ENCODE assay signal across 1 cellular context in the genomic region with DNA sequence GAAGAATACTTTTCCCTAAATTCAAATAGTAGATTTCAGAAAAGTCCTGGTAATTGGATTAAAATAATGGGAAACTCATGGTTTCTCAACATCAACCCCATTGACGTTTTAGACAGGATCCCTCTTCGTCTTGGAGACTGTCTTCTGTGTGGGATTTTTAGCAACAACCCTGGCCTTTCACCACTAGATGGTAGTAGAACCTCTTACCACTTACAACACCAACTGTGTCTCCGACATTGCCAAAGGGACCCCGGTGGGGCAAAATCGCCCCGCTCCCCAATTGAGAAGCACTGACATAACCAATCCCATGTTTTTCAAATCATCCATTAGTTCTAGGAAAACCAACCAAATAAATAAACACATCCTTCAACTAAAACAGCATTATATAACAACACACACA.
TF ChIP-seq lines count a peak whose summit lies in the region.

No MANE protein-coding gene starts in this region.

TF ChIP-seq in H1, 55 proteins besides CTCF, POLR2A, EP300 and RAD21 (continued from another document):
- no peak for TF ChIP-seq CHD7 (IDR thresholded peaks at IDR 0.05; ENCODE audit: insufficient replicate concordance, low read length)
- TF ChIP-seq BACH1 (IDR thresholded peaks at IDR 0.05; ENCODE audit: low read length), result no peak
- TF ChIP-seq JUND (IDR thresholded peaks at IDR 0.05; ENCODE audit: low read length), result no peak
- no peak for TF ChIP-seq ATF3 (IDR thresholded peaks at IDR 0.05; ENCODE audit: insufficient read depth, low read depth, low read length)
- no peak for TF ChIP-seq KDM5A (IDR thresholded peaks at IDR 0.05; ENCODE audit: low read length)
- TF ChIP-seq KDM1A (IDR thresholded peaks at IDR 0.05; ENCODE audit: borderline replicate concordance, low read length), result no peak
- no peak for TF ChIP-seq RNF2 (IDR thresholded peaks at IDR 0.05; ENCODE audit: borderline replicate concordance, low read depth, low read length, missing control alignments, poor library complexity, severe bottlenecking)
- no peak for TF ChIP-seq SP4 (IDR thresholded peaks at IDR 0.05; ENCODE audit: low read length)
- no peak for TF ChIP-seq BCL11A (IDR thresholded peaks at IDR 0.05; ENCODE audit: low read depth in 2 of 2, low read length in 2 of 2)
- TF ChIP-seq PHF8 (conservative IDR thresholded peaks at IDR 0.05; ENCODE audit: low read depth, low read length), result no peak
- TF ChIP-seq TCF12 (IDR thresholded peaks at IDR 0.05; ENCODE audit: low read depth, low read length), result no peak
- no peak for TF ChIP-seq EGR1 (IDR thresholded peaks at IDR 0.05; ENCODE audit: borderline replicate concordance, low read depth, low read length)
- TF ChIP-seq CBX5 (IDR thresholded peaks at IDR 0.05; ENCODE audit: low read depth, low read length), result no peak
- TF ChIP-seq TAF1 (IDR thresholded peaks at IDR 0.05; ENCODE audit: low read depth, low read length), result no peak
- TF ChIP-seq E2F6 (IDR thresholded peaks at IDR 0.05), result no peak
- no peak for TF ChIP-seq SIN3A (conservative IDR thresholded peaks at IDR 0.05 in 1 of 2, IDR thresholded peaks at IDR 0.05 in 1 of 2; ENCODE audit: low read depth in 1 of 2, low read length in 2 of 2)
- no peak for TF ChIP-seq TBP (IDR thresholded peaks at IDR 0.05; ENCODE audit: low read depth, low read length)
TF ChIP-seq in H1: peak in this region for 0.
